ENCODE assay signal across 1 cellular context in genomic region chr20:64050261-64051032, GRCh38.
TF ChIP-seq lines count a peak whose summit lies in the region.

No MANE protein-coding gene starts in this region.

TF ChIP-seq in HepG2, 621 proteins besides CTCF, POLR2A, EP300 and RAD21 (continued from another document and continues in another):
- peak; percentile 81 for TF ChIP-seq IKZF5 (CRISPR knock-in tag; IDR thresholded peaks at IDR 0.05)
- TF ChIP-seq ZNF768 (CRISPR knock-in tag; IDR thresholded peaks at IDR 0.05), result no peak
- no peak for TF ChIP-seq ZNF549 (CRISPR knock-in tag; IDR thresholded peaks at IDR 0.05)
- TF ChIP-seq, protein P1, sequence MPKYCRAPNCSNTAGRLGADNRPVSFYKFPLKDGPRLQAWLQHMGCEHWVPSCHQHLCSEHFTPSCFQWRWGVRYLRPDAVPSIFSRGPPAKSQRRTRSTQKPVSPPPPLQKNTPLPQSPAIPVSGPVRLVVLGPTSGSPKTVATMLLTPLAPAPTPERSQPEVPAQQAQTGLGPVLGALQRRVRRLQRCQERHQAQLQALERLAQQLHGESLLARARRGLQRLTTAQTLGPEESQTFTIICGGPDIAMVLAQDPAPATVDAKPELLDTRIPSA (CRISPR knock-in tag; IDR thresholded peaks at IDR 0.05; ENCODE audit: borderline replicate concordance), result no peak; the same call in 1 of the 2 replicates
- peak; percentile 54; the same call in 1 of the 2 replicates for TF ChIP-seq ZNF605 (CRISPR knock-in tag; IDR thresholded peaks at IDR 0.05)
- TF ChIP-seq, protein P2, sequence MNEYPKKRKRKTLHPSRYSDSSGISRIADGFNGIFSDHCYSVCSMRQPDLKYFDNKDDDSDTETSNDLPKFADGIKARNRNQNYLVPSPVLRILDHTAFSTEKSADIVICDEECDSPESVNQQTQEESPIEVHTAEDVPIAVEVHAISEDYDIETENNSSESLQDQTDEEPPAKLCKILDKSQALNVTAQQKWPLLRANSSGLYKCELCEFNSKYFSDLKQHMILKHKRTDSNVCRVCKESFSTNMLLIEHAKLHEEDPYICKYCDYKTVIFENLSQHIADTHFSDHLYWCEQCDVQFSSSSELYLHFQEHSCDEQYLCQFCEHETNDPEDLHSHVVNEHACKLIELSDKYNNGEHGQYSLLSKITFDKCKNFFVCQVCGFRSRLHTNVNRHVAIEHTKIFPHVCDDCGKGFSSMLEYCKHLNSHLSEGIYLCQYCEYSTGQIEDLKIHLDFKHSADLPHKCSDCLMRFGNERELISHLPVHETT (CRISPR knock-in tag; conservative IDR thresholded peaks at IDR 0.05), result peak; percentile 26
- peak; percentile 97 for TF ChIP-seq ARID2 (CRISPR knock-in tag; IDR thresholded peaks at IDR 0.05; ENCODE audit: borderline replicate concordance)
- 0 out of 2 replicates have a peak, but pooled peaks have one; percentile 58 for TF ChIP-seq HOXD1 (CRISPR knock-in tag; IDR thresholded peaks at IDR 0.05)
- peak; percentile 78; the same call in 1 of the 2 replicates for TF ChIP-seq ZNF180 (CRISPR knock-in tag; IDR thresholded peaks at IDR 0.05; ENCODE audit: borderline replicate concordance, low read depth)
- peak; percentile 8; the same call in 1 of the 2 replicates for TF ChIP-seq ZNF619 (CRISPR knock-in tag; IDR thresholded peaks at IDR 0.05)
- TF ChIP-seq ZNF138 (CRISPR knock-in tag; IDR thresholded peaks at IDR 0.05; ENCODE audit: low read depth), result peak; percentile 85; the same call in 1 of the 2 replicates
- TF ChIP-seq ZNF597 (CRISPR knock-in tag; IDR thresholded peaks at IDR 0.05), result 0 out of 2 replicates have a peak, but pooled peaks have one; percentile 67
- peak; percentile 85 for TF ChIP-seq ZNF142 (CRISPR knock-in tag; IDR thresholded peaks at IDR 0.05)
- no peak for TF ChIP-seq POLR2AphosphoS2 (IDR thresholded peaks at IDR 0.05; ENCODE audit: low read depth, low read length)
- peak; percentile 55; the same call in 1 of the 2 replicates for TF ChIP-seq ZSCAN29 (CRISPR knock-in tag; conservative IDR thresholded peaks at IDR 0.05)
- TF ChIP-seq ETV6 (CRISPR knock-in tag; conservative IDR thresholded peaks at IDR 0.05), result 0 out of 2 replicates have a peak, but pooled peaks have one; percentile 24
- TF ChIP-seq SRSF4 (IDR thresholded peaks at IDR 0.05; ENCODE audit: low read depth, low read length, poor library complexity, severe bottlenecking), result no peak
- no peak for TF ChIP-seq GABPA (IDR thresholded peaks at IDR 0.05; ENCODE audit: low read depth, low read length)
- TF ChIP-seq GABPA (CRISPR knock-in tag; IDR thresholded peaks at IDR 0.05; ENCODE audit: low read depth), result peak; percentile 67
- no peak for TF ChIP-seq PRPF4 (IDR thresholded peaks at IDR 0.05; ENCODE audit: low read depth, low read length, poor library complexity, severe bottlenecking)
- TF ChIP-seq ZNF468 (CRISPR knock-in tag; IDR thresholded peaks at IDR 0.05), result 0 out of 2 replicates have a peak, but pooled peaks have one; percentile 77
- TF ChIP-seq NONO (IDR thresholded peaks at IDR 0.05), result no peak
- peak; percentile 43; the same call in 1 of the 2 replicates for TF ChIP-seq NONO (CRISPR knock-in tag; conservative IDR thresholded peaks at IDR 0.05)
- TF ChIP-seq ELF4 (CRISPR knock-in tag; IDR thresholded peaks at IDR 0.05; ENCODE audit: borderline replicate concordance), result no peak; the same call in 1 of the 2 replicates
- no peak; the same call in none of the 2 replicates for TF ChIP-seq ZNF891 (CRISPR knock-in tag; IDR thresholded peaks at IDR 0.05)
- TF ChIP-seq NCOA1 (CRISPR knock-in tag; IDR thresholded peaks at IDR 0.05), result peak; percentile 72; the same call in 1 of the 2 replicates
- TF ChIP-seq ARHGAP35 (CRISPR knock-in tag; IDR thresholded peaks at IDR 0.05; ENCODE audit: borderline replicate concordance), result peak; percentile 79; the same call in 1 of the 2 replicates
- TF ChIP-seq, protein P3, sequence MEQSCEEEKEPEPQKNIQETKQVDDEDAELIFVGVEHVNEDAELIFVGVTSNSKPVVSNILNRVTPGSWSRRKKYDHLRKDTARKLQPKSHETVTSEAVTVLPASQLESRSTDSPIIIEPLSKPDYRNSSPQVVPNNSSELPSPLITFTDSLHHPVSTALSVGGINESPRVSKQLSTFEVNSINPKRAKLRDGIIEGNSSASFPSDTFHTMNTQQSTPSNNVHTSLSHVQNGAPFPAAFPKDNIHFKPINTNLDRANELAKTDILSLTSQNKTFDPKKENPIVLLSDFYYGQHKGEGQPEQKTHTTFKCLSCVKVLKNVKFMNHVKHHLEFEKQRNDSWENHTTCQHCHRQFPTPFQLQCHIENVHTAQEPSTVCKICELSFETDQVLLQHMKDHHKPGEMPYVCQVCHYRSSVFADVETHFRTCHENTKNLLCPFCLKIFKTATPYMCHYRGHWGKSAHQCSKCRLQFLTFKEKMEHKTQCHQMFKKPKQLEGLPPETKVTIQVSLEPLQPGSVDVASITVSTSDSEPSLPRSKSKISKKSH (CRISPR knock-in tag; IDR thresholded peaks at IDR 0.05; ENCODE audit: borderline replicate concordance), result peak; percentile 51
- TF ChIP-seq TGIF2 (CRISPR knock-in tag; IDR thresholded peaks at IDR 0.05), result no peak; the same call in 1 of the 2 replicates
- no peak for TF ChIP-seq MED8 (CRISPR knock-in tag; IDR thresholded peaks at IDR 0.05; ENCODE audit: insufficient replicate concordance)
- 0 out of 2 replicates have a peak, but pooled peaks have one; percentile 31 for TF ChIP-seq SP2 (CRISPR knock-in tag; IDR thresholded peaks at IDR 0.05)
- TF ChIP-seq ZNF563 (CRISPR knock-in tag; IDR thresholded peaks at IDR 0.05), result no peak
- TF ChIP-seq ZNF546 (CRISPR knock-in tag; conservative IDR thresholded peaks at IDR 0.05), result 0 out of 2 replicates have a peak, but pooled peaks have one; percentile 4
- 0 out of 2 replicates have a peak, but pooled peaks have one; percentile 69 for TF ChIP-seq RFXANK (CRISPR knock-in tag; IDR thresholded peaks at IDR 0.05)
- TF ChIP-seq KDM5B (CRISPR knock-in tag; IDR thresholded peaks at IDR 0.05; ENCODE audit: borderline replicate concordance), result peak; percentile 6; the same call in 1 of the 2 replicates
- peak; percentile 36; the same call in 1 of the 2 replicates for TF ChIP-seq ZSCAN25 (CRISPR knock-in tag; IDR thresholded peaks at IDR 0.05)
- peak; percentile 42; the same call in 1 of the 2 replicates for TF ChIP-seq GZF1 (CRISPR knock-in tag; IDR thresholded peaks at IDR 0.05)
- TF ChIP-seq, protein P4, sequence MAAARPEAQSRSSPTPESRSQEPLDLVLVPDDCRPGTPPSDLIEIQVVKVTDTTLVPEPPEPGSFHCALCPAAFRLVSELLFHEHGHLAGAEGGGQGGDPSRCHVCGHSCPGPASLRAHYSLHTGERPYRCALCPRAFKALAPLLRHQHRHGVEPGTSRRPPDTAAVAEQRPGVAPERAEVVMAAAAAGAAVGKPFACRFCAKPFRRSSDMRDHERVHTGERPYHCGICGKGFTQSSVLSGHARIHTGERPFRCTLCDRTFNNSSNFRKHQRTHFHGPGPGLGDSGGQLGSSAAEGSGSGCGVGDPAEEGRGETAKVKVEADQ (CRISPR knock-in tag; IDR thresholded peaks at IDR 0.05; ENCODE audit: borderline replicate concordance), result 0 out of 2 replicates have a peak, but pooled peaks have one; percentile 59
- TF ChIP-seq TSC22D2 (CRISPR knock-in tag; IDR thresholded peaks at IDR 0.05; ENCODE audit: borderline replicate concordance), result peak; percentile 69
- no peak for TF ChIP-seq PAWR (CRISPR knock-in tag; IDR thresholded peaks at IDR 0.05; ENCODE audit: borderline replicate concordance)
- TF ChIP-seq HINFP (CRISPR knock-in tag; IDR thresholded peaks at IDR 0.05; ENCODE audit: low read depth), result no peak
- peak; percentile 85; the same call in 1 of the 2 replicates for TF ChIP-seq ZNF335 (CRISPR knock-in tag; IDR thresholded peaks at IDR 0.05)
- TF ChIP-seq ZNF75D (CRISPR knock-in tag; IDR thresholded peaks at IDR 0.05; ENCODE audit: borderline replicate concordance), result no peak
- TF ChIP-seq KAT8 (CRISPR knock-in tag; IDR thresholded peaks at IDR 0.05), result peak; percentile 89
- TF ChIP-seq ZFP36L1 (CRISPR knock-in tag; IDR thresholded peaks at IDR 0.05), result peak; percentile 91; the same call in 1 of the 2 replicates
- TF ChIP-seq FOSL2 (CRISPR knock-in tag; IDR thresholded peaks at IDR 0.05), result peak; percentile 20
- no peak for TF ChIP-seq PBX2 (CRISPR knock-in tag; IDR thresholded peaks at IDR 0.05)
